In the genomic region with DNA sequence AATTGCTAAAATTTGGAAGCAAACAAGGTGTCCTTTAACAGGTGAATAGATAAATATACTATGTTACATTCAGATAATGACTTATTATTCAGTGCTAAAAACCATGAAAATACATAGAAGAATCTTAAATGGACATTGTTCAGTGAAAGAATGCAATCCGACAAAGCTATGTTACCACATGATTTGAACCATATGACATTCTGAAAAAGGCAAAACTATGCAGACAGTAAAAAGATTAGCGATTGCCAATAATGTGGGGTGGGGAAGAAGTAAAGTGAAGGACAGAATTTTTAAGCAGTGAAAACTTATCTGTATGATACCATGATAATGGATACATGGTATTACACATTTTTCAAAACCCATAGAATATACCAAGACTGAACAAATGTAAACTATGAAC, we compare ENCODE assay signal across 21 cellular contexts.
"Had no signal": no experiment of that assay in that cellular context is flagged by ENCODE, and none has a peak within 500 bp of the region (broad histone marks: within the 10 kb centered on the region; RNA-seq: fewer than 3 reads in every experiment).

No MANE protein-coding gene starts in this region.

- DNase-seq: islet precursor cell; left ventricle myocardium inferior; mesendoderm; naive B cell; natural killer cell; nephron progenitor cell; occipital lobe; retina; right cardiac atrium; small intestine; spleen; stimulated activated CD4-positive, alpha-beta T cell treated with anti-CD3 and anti-CD28 coated beads, Interleukin-4, amount 100 ng/mL, for 24 hours; stimulated activated naive CD4-positive, alpha-beta T cell; upper lobe of left lung had no signal

- H3K4me3 ChIP-seq: hepatocyte, left ventricle myocardium inferior, lung, neural progenitor cell, prostate gland, spleen, tibial nerve, upper lobe of left lung, vagina had no signal

- H3K4me1 ChIP-seq: left ventricle myocardium inferior, prostate gland, spleen, vagina had no signal

- H3K36me3 ChIP-seq: left ventricle myocardium inferior, neural progenitor cell, neutrophil, prostate gland, spleen, tibial nerve, upper lobe of left lung, vagina had no signal

- H3K9me3 ChIP-seq: neutrophil, prostate gland, upper lobe of left lung, vagina had no signal

- H3K27ac ChIP-seq: hepatocyte, neural progenitor cell, neutrophil, prostate gland, spleen, tibial nerve, upper lobe of left lung, vagina had no signal

- H3K27me3 ChIP-seq: hepatocyte, neural progenitor cell, neutrophil, spleen, tibial nerve, upper lobe of left lung, vagina had no signal
